Comparison of ENCODE assay signal across 8 cellular contexts in the genomic region with DNA sequence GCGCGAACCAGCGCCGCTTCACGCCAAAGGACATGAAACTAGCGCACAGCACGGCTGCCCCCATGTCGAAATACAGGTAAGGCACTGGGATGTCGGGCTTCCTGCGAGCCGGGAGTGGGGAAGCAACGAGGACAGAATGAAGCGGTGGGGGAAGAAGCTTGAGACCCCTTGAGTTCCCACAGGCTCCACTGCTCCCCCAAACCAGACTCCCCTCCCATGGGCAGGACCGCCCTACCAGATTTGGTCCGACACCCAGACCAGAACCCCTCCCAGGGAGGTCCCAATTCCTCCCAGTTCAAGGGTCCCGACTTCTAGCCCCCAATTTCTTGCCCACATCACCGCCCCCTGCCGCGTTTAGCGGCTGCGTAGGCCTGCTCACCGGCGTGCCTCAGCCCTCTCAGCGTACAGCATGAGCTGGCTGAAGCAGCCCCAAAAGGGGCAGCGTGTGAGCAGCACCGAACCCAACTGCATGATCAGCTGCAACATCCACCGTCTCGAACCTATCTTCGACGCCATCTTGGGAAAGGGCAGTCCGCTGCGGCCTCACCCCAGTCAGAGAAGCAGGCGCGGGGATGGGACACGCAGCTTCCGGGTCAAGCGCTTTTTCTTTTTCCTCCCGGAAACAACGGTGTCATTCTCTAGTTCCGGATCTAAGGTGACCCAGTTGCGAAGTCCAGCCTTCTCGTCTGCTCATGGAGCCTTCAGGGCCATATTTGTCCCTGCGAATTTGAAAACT. TPM values are rescaled to one million over a fixed set of nuclear protein-coding genes. Genes with fewer than 3 reads are reported as not detected.
A peak's percentile ranks its signal among the peaks of the same experiment; 100 is the strongest.
DNase-seq lines count a peak whose midpoint lies in the region; ATAC-seq and FAIRE-seq lines count a peak whose summit lies in the region.

A gene (minus strand): TSS at position 527 of the 736 bp plus-strand sequence. CDS start 11 bp downstream, at position 516.

- peak within 1 kb of the TSS; percentile 90 for H3K27ac Mint-ChIP-seq in central memory CD8-positive, alpha-beta T cell (ENCODE audit: low read depth)

- H3K27me3 Mint-ChIP-seq in central memory CD8-positive, alpha-beta T cell = no peaks in the 10 kb centered on the region

- H3K9me3 Mint-ChIP-seq in central memory CD8-positive, alpha-beta T cell = no peaks in the 10 kb centered on the region

- peaks cover 21% of the 10 kb centered on the region for H3K4me1 Mint-ChIP-seq in central memory CD8-positive, alpha-beta T cell

- DNase-seq in A172 (ENCODE audit: low spot score) (peak; percentile 93), NCI-H345 treated with DMSO at 0.1 percent for 48 hours (lab: John Stamatoyannopoulos, UW; ENCODE audit: unreplicated experiment) (peak; percentile 73)
- peak; percentile 74 to 82 for DNase-seq in central memory CD8-positive, alpha-beta T cell (ENCODE audit: low spot score in 2 of 2)
- peak; percentile 75 to 83 for DNase-seq in stimulated activated CD4-positive, alpha-beta T cell treated with anti-CD3 and anti-CD28 coated beads, Interleukin-12 subunit alpha, Interleukin-12 subunit beta, amount 100 ng/mL, for 24 hours (ENCODE audit: low read depth in 2 of 2)

- peak; percentile 41 for FAIRE-seq in islet of Langerhans (lab: Jason Lieb, UNC)

- H3K36me3 Mint-ChIP-seq in central memory CD8-positive, alpha-beta T cell (ENCODE audit: insufficient read depth) = peaks cover 3% of the 10 kb centered on the region

- ATAC-seq in GM18867 (IDR thresholded peaks at IDR 0.05; ENCODE audit: unreplicated experiment) = peak; percentile 82
- peak; percentile 74 for ATAC-seq in HG03139 (IDR thresholded peaks at IDR 0.05; ENCODE audit: unreplicated experiment)
- ATAC-seq in activated CD4-positive, CD25-positive, alpha-beta regulatory T cell treated with anti-CD3 and anti-CD28 coated beads, Interleukin-2, amount 50 U/mL, for 24 hours = peak; percentile 97 to 100
- ATAC-seq in central memory CD8-positive, alpha-beta T cell (replicated peaks; ENCODE audit: extremely low read depth, poor library complexity, severe bottlenecking) = peak; percentile 100

- H3K4me3 Mint-ChIP-seq in central memory CD8-positive, alpha-beta T cell = peak within 1 kb of the TSS; percentile 97

RNA-seq across cellular contexts. Expression of the gene that starts here (rescaled TPM):
- total RNA-seq in A172 (2014; rRNA removed; shearing (Covaris generic)) = 48.3 and 73.8 TPM in 2 replicates

Comparison
In these comparisons a context has a peak if more than half of its experiments do, and no peak if none do; other contexts are left out.
1. Peak in every context shown above with its lines: DNase-seq and ATAC-seq.